ENCODE assay signal across 10 cellular contexts in the genomic region with DNA sequence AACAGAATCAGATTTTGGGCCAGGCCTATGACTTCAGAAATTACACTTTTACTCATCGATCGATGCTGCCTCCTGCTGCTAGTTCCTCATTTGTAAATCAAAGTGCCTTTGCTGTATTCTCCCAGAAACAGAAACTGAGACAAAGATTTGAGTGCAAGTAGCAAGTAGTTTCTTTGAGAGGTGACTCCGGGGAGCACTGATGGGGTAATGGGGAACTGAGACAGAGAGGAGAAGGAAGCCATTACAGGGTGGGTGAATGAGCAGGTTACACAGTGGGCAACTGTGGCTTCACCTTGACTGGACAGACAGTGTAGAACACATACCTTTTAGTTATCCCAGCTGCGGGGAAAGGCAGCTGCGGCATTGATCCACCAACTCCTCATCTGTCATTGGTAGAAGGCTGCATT. TPM values are rescaled to one million over a fixed set of nuclear protein-coding genes. Genes with fewer than 3 reads are reported as not detected.
A peak's percentile ranks its signal among the peaks of the same experiment; 100 is the strongest.
DNase-seq lines count a peak whose midpoint lies in the region; ATAC-seq and TF ChIP-seq lines count a peak whose summit lies in the region.
"Had no signal": no experiment of that assay in that cellular context is flagged by ENCODE, and none has a peak within 500 bp of the region (broad histone marks: within the 10 kb centered on the region; RNA-seq: fewer than 3 reads in every experiment).

No MANE protein-coding gene starts in this region.

- H3K27ac Mint-ChIP-seq in activated CD4-positive, alpha-beta T cell treated with anti-CD3 and anti-CD28 coated beads for 36 hours = no peak overlapping the region

- H3K27ac ChIP-seq in KMS-11 = no peak overlapping the region
- H3K27ac ChIP-seq in upper lobe of right lung = no peak overlapping the region
- H3K27ac ChIP-seq: A549 had no signal

- H3K79me2 ChIP-seq in KMS-11 (ENCODE audit: insufficient read depth, low read depth) = no peaks in the 10 kb centered on the region

- H3K4me3 ChIP-seq in KMS-11 (IDR thresholded peaks at IDR 0.05; ENCODE audit: insufficient read depth, low read depth, low read length) = no peak overlapping the region
- no peak overlapping the region for H3K4me3 ChIP-seq in upper lobe of right lung
- H3K4me3 ChIP-seq: A549 had no signal

- intact Hi-C loops in activated CD4-positive, alpha-beta T cell treated with anti-CD3 and anti-CD28 coated beads for 36 hours (cut with DNase I, micrococcal nuclease) = no loop called here
- intact Hi-C loops in upper lobe of right lung (cut with DNase I) = no loop called here

- TF ChIP-seq CTCF in KMS-11 (conservative IDR thresholded peaks at IDR 0.05; ENCODE audit: low read depth, low read length) (no peak), upper lobe of right lung (IDR thresholded peaks at IDR 0.05) (no peak)

- H3K36me3 ChIP-seq in KMS-11 (ENCODE audit: insufficient read depth) (no peaks in the 10 kb centered on the region), upper lobe of right lung (no peaks in the 10 kb centered on the region)

- H3K27me3 Mint-ChIP-seq in activated CD4-positive, alpha-beta T cell treated with anti-CD3 and anti-CD28 coated beads for 36 hours = peaks cover 41% of the 10 kb centered on the region

- H2AFZ ChIP-seq in KMS-11 (ENCODE audit: low read depth) = no peak overlapping the region

- peak; percentile 51 for ATAC-seq in activated CD4-positive, alpha-beta T cell treated with anti-CD3 and anti-CD28 coated beads for 36 hours
- ATAC-seq in HG02798 (IDR thresholded peaks at IDR 0.05; ENCODE audit: poor library complexity, unreplicated experiment) (peak; percentile 80), upper lobe of right lung (peak; percentile 11)
- ATAC-seq: A549 had no signal

- H4K20me1 ChIP-seq in KMS-11 (ENCODE audit: insufficient read depth) = no peaks in the 10 kb centered on the region

- peaks cover 8% of the 10 kb centered on the region for H3K4me1 Mint-ChIP-seq in activated CD4-positive, alpha-beta T cell treated with anti-CD3 and anti-CD28 coated beads for 36 hours

- CTCF ChIA-PET in activated CD4-positive, alpha-beta T cell treated with anti-CD3 and anti-CD28 coated beads for 36 hours (lab: Charles Lee) = interaction anchor here (0.7 to 1.4 kb wide), 2 partner anchors 86 to 122 kb away, joined by 3 to 5 read pairs; no protein-coding TSS in a partner anchor

- H3K9ac ChIP-seq in KMS-11 = no peak overlapping the region

- no peak overlapping the region for H3K4me3 Mint-ChIP-seq in activated CD4-positive, alpha-beta T cell treated with anti-CD3 and anti-CD28 coated beads for 36 hours

- no peak for DNase-seq in activated CD4-positive, alpha-beta T cell treated with anti-CD3 and anti-CD28 coated beads for 36 hours
- DNase-seq in activated CD4-positive, alpha-beta T cell treated with anti-CD3 and anti-CD28 coated beads for 4 hours = no peak
- DNase-seq in upper lobe of right lung (no peak), middle frontal gyrus (ENCODE audit: extremely low spot score, low spot score) (no peak), DMS79 treated with DMSO at 0.1 percent for 48 hours (lab: John Stamatoyannopoulos, UW) (no peak), GM03348 (ENCODE audit: low spot score) (no peak)
- DNase-seq: NCI-H2081 treated with DMSO at 0.1 percent for 48 hours had no signal

- H3K4me1 ChIP-seq in KMS-11 (ENCODE audit: low read depth, poor library complexity, severe bottlenecking) (peaks cover 33% of the 10 kb centered on the region), upper lobe of right lung (no peaks in the 10 kb centered on the region)
- H3K4me1 ChIP-seq: A549 had no signal

- peak overlapping the region; percentile 25; the same call in 1 of the 2 replicates for H3K4me2 ChIP-seq in KMS-11
- H3K4me2 ChIP-seq: A549 had no signal

- POLR2A ChIA-PET in activated CD4-positive, alpha-beta T cell treated with anti-CD3 and anti-CD28 coated beads for 36 hours (lab: Charles Lee) = no interaction called here

- no peaks in the 10 kb centered on the region for H3K9me3 ChIP-seq in upper lobe of right lung

- no peaks in the 10 kb centered on the region for H3K36me3 Mint-ChIP-seq in activated CD4-positive, alpha-beta T cell treated with anti-CD3 and anti-CD28 coated beads for 36 hours (ENCODE audit: low read depth)

- no peaks in the 10 kb centered on the region for H3K9me3 Mint-ChIP-seq in activated CD4-positive, alpha-beta T cell treated with anti-CD3 and anti-CD28 coated beads for 36 hours (ENCODE audit: low read depth)

- H3K27me3 ChIP-seq in KMS-11 (ENCODE audit: insufficient read depth, low read depth) = peaks cover 67% of the 10 kb centered on the region
- peaks cover 21% of the 10 kb centered on the region for H3K27me3 ChIP-seq in upper lobe of right lung

RNA-seq across cellular contexts. Expression of a gene that starts 9.7 kb away (rescaled TPM):
- total RNA-seq in activated CD4-positive, alpha-beta T cell treated with anti-CD3 and anti-CD28 coated beads for 36 hours = 1 to 10 TPM; 4.0 to 5.1 TPM
- 36.8 TPM for total RNA-seq in upper lobe of right lung

RNA-seq across cellular contexts. Expression of a gene that starts 18.7 kb away (rescaled TPM):
- 10 to 100 TPM; 17.9 to 18.8 TPM for total RNA-seq in activated CD4-positive, alpha-beta T cell treated with anti-CD3 and anti-CD28 coated beads for 36 hours
- total RNA-seq in upper lobe of right lung = 28.7 TPM

Comparison
In these comparisons a context has a peak if more than half of its experiments do, and no peak if none do; other contexts are left out.
1. ATAC-seq: peak in every context shown above with its lines; median percentile 80 in HG02798; 51 in activated CD4-positive, alpha-beta T cell treated with anti-CD3 and anti-CD28 coated beads for 36 hours; 11 in upper lobe of right lung.